ENCODE assay signal across 2 cellular contexts in the genomic region with DNA sequence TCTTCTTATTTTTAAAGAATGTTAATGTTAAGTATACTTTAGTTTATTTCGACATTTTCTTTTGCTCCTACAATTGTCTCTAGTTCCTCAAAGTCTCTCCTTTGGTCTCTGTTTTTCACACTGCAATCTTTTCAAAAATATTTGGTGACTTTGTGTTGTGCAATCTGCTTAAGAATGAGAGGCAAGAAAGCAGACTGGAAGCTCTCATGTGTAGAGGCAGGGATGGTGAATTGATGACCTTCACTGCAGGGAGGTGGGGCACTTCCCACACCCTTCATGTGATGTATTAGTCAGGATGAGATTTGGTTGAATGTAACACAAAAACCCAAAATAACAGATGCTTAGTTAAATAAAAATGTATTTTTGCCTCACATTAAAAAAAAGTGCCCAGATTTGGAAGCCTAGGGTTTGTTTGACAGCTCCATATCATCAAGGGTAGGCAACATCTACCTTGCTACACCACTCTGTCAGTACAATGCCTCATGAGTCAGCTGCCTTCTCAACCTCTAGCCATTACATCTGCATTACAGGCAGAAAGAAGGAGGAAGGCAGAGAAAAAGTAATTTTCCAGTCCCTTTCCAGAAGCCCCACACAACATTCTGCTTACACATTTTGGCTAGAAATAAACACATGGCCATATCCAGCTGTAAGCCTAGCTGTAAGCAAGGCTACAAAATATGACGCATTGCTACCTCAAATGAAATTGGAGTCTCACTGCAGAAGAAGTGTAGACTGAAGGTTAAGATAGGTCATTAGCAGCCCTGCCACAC.
TF ChIP-seq lines count a peak whose summit lies in the region.

No MANE protein-coding gene starts in this region.

TF ChIP-seq in IMR-90, 13 proteins besides CTCF, POLR2A, EP300 and RAD21:
- TF ChIP-seq CHD1 (IDR thresholded peaks at IDR 0.05; ENCODE audit: low read depth, low read length) (no peak), CEBPB (IDR thresholded peaks at IDR 0.05; ENCODE audit: low read depth, low read length) (peak; percentile 41; the same call in 1 of the 2 replicates)

TF ChIP-seq in WTC11, 78 proteins besides CTCF, POLR2A, EP300 and RAD21:
- no peak for TF ChIP-seq ELF4 (CRISPR knock-in tag; IDR thresholded peaks at IDR 0.05; ENCODE audit: low read depth)
- TF ChIP-seq, protein P1, sequence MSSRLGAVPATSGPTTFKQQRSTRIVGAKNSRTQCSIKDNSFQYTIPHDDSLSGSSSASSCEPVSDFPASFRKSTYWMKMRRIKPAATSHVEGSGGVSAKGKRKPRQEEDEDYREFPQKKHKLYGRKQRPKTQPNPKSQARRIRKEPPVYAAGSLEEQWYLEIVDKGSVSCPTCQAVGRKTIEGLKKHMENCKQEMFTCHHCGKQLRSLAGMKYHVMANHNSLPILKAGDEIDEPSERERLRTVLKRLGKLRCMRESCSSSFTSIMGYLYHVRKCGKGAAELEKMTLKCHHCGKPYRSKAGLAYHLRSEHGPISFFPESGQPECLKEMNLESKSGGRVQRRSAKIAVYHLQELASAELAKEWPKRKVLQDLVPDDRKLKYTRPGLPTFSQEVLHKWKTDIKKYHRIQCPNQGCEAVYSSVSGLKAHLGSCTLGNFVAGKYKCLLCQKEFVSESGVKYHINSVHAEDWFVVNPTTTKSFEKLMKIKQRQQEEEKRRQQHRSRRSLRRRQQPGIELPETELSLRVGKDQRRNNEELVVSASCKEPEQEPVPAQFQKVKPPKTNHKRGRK (CRISPR knock-in tag; IDR thresholded peaks at IDR 0.05; ENCODE audit: borderline replicate concordance) = no peak
